3 cellular contexts compared by ENCODE assay signal in the genomic region with DNA sequence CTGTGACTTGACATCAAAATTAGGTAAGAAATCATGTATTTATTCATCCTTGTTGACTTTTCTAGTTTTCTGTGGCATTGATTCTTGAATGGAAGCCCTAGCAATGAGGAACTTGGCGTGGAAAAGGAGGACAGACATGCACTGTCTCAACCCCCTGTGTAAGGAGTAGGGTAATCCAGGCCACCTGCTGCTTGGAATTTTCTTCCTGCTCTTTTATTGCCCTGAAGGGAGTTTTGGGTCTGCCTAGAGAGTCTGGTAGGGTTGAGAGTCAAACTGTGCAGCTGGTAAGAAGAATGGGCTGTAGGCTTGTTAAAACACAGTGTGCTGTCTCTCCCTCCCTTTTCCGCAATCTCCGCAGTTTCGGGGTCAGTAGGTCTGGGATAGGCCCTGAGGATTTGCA.
"Had no signal": no experiment of that assay in that cellular context is flagged by ENCODE, and none has a peak within 500 bp of the region (broad histone marks: within the 10 kb centered on the region; RNA-seq: fewer than 3 reads in every experiment).

No MANE protein-coding gene starts in this region.

- DNase-seq: GDM1, GF-D8 had no signal

- ATAC-seq: GM12878 had no signal
